9 cellular contexts compared by ENCODE assay signal in the genomic region with DNA sequence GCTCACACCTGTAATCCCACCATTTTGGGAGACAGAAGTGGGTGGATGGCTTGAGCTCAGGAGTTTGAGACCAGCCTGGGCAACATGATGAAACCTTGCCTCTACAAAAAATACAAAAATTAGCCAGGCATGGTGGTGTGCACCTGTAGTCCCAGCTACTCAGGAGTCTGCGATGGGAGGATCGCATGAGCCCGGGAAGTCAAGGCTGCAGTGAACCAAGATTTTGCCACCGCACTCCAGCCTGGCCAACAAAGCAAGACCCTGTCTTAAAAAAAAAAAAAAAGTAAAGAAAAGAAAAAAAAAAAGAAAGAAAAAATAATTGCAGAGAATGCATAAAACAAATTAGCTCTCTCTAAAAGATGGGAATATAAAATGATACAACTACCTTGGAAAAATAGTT. TPM values are rescaled to one million over a fixed set of nuclear protein-coding genes. Genes with fewer than 3 reads are reported as not detected.
"Had no signal": no experiment of that assay in that cellular context is flagged by ENCODE, and none has a peak within 500 bp of the region (broad histone marks: within the 10 kb centered on the region; RNA-seq: fewer than 3 reads in every experiment).

No MANE protein-coding gene starts in this region.

RNA-seq across cellular contexts. Expression of a gene that starts 14.2 kb away (rescaled TPM):
- total RNA-seq: activated B cell treated with CpG ODN at 0.5 μM for 24 hours; activated CD4-positive, alpha-beta memory T cell treated with anti-CD3 and anti-CD28 coated beads for 36 hours; activated CD4-positive, alpha-beta T cell treated with anti-CD3 and anti-CD28 coated beads, Interleukin-2, amount 10 ng/mL, durations not matched to agents 24 days and 14 days; activated CD8-positive, alpha-beta memory T cell treated with anti-CD3 and anti-CD28 coated beads, Interleukin-2, amount 10 ng/mL, durations not matched to agents 7 days and 5 days; activated CD8-positive, alpha-beta T cell treated with anti-CD3 and anti-CD28 coated beads for 36 hours; activated naive CD8-positive, alpha-beta T cell treated with anti-CD3 and anti-CD28 coated beads, Interleukin-2, amount 10 ng/mL, durations not matched to agents 7 days and 5 days; activated T-helper 2 cell treated with anti-CD3 and anti-CD28 coated beads, Interferon-gamma antibody, Interleukin-2, Interleukin-4, amounts not matched to agents 10 μg/mL and 5 μg/mL and 100 μg/mL, durations not matched to agents 14 hours and 24 hours and 36 hours; ascending aorta; bronchial epithelial cell had no signal

RNA-seq across cellular contexts. Expression of a gene that starts 59.0 kb away (rescaled TPM):
- total RNA-seq: activated CD4-positive, alpha-beta T cell treated with anti-CD3 and anti-CD28 coated beads, Interleukin-2, amount 10 ng/mL, durations not matched to agents 24 days and 14 days; ascending aorta had no signal
